In the genomic region with DNA sequence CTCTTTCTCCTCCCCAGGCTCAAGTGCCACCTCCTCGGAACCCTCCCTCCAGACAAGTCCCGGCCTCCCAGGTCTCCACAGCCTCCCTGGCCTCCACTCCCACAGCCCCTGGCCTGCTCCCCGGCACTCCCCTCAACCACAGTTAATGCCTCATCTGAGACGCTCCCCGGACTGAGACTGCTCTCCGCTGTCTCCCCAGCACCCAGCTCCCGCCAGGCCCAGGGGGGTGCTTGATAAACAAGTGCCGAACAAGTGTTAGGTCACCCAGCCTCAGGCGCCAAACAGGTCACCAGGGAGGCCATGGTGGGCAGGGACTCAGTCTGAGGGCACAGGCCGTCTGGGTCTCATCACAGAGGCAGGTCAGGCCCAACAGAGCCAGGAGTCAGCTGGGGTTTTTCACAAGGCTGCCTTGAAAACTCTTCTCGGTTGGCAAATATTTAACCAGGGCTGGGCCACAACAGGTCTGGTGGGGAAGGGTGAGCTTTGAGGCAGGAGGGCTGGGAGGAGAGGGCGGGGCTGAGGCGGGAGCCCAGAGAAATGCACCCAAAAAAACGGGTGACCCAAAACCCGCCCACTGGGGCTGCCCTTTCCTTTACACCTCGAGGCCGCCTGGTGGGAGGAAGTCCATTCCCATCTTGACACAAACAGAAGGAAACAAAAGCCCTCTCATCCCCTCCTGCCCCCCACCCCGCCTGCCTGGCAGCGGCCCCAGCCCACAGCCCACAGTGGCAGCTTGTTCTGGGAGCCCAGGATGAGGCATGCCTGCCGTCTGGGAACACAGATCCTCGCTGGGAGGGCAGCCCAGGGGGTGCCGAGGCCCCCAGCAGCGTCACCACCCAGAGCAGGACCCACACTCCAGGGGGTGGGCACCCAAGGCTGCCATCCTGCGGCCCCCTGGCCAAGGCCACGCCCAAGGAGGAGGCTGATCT, we compare ENCODE assay signal across 9 cellular contexts.
A peak's percentile ranks its signal among the peaks of the same experiment; 100 is the strongest.
DNase-seq lines count a peak whose midpoint lies in the region; ATAC-seq and TF ChIP-seq lines count a peak whose summit lies in the region.
"Had no signal": no experiment of that assay in that cellular context is flagged by ENCODE, and none has a peak within 500 bp of the region (broad histone marks: within the 10 kb centered on the region; RNA-seq: fewer than 3 reads in every experiment).

No MANE protein-coding gene starts in this region.

- H3K36me3 ChIP-seq in hepatocyte (replicated peaks; ENCODE audit: insufficient read depth, low read depth) (no peaks in the 10 kb centered on the region), stomach smooth muscle (ENCODE audit: control insufficient read depth in 2 of 2, insufficient read depth in 2 of 2, low read length in 2 of 2) (peaks cover 0 to 6% of the 10 kb centered on the region in 2 donors)

- no peak for TF ChIP-seq CTCF in hepatocyte (IDR thresholded peaks at IDR 0.05; ENCODE audit: poor library complexity)

- no peaks in the 10 kb centered on the region for H3K27me3 Mint-ChIP-seq in activated T-helper 17 cell treated with anti-CD3 and anti-CD28 coated beads, Interleukin-2, amount 50 U/mL, for 72 hours
- H3K27me3 Mint-ChIP-seq: stimulated activated naive CD8-positive, alpha-beta T cell treated with anti-CD3 and anti-CD28 coated beads, Interleukin-15, Interleukin-2, amounts not matched to agents 100 ng/mL and 50 ng/mL, for 24 hours had no signal

- H3K4me3 ChIP-seq in hepatocyte (no peak overlapping the region), stomach smooth muscle (ENCODE audit: low read length in 2 of 2) (peak overlapping the region in 1 of 2 donors; percentile 22)

- no peak overlapping the region for H3K4me3 Mint-ChIP-seq in activated T-helper 17 cell treated with anti-CD3 and anti-CD28 coated beads, Interleukin-2, amount 50 U/mL, for 72 hours
- H3K4me3 Mint-ChIP-seq: stimulated activated naive CD8-positive, alpha-beta T cell treated with anti-CD3 and anti-CD28 coated beads, Interleukin-15, Interleukin-2, amounts not matched to agents 100 ng/mL and 50 ng/mL, for 24 hours had no signal

- H3K9me3 ChIP-seq in hepatocyte (ENCODE audit: low read depth) = no peaks in the 10 kb centered on the region
- H3K9me3 ChIP-seq in stomach smooth muscle (ENCODE audit: control insufficient read depth in 2 of 2, low read length in 2 of 2) = no peaks in the 10 kb centered on the region

- H3K27ac ChIP-seq in hepatocyte (peak overlapping the region; percentile 89), stomach smooth muscle (ENCODE audit: low read length) (peak overlapping the region; percentile 85)

- H2AFZ ChIP-seq in hepatocyte = no peak overlapping the region

- peak overlapping the region; percentile 69 for H3K4me2 ChIP-seq in hepatocyte

- peak overlapping the region; percentile 46 for H3K27ac Mint-ChIP-seq in activated T-helper 17 cell treated with anti-CD3 and anti-CD28 coated beads, Interleukin-2, amount 50 U/mL, for 72 hours

- peaks cover 66% of the 10 kb centered on the region for H4K20me1 ChIP-seq in hepatocyte (ENCODE audit: insufficient read depth, poor library complexity, severe bottlenecking)

- 45% methylated on average over 20 of the region's 25 CpGs for WGBS in hepatocyte (ENCODE audit: low lambda C conversion rate, missing lambda C conversion rate)

- H3K36me3 Mint-ChIP-seq in activated T-helper 17 cell treated with anti-CD3 and anti-CD28 coated beads, Interleukin-2, amount 50 U/mL, for 72 hours (ENCODE audit: low read depth) = no peaks in the 10 kb centered on the region

- H3K9me2 ChIP-seq in hepatocyte (replicated peaks; ENCODE audit: insufficient read depth) = no peaks in the 10 kb centered on the region

- no peaks in the 10 kb centered on the region for H3K9me3 Mint-ChIP-seq in activated T-helper 17 cell treated with anti-CD3 and anti-CD28 coated beads, Interleukin-2, amount 50 U/mL, for 72 hours
- H3K9me3 Mint-ChIP-seq: stimulated activated naive CD8-positive, alpha-beta T cell treated with anti-CD3 and anti-CD28 coated beads, Interleukin-15, Interleukin-2, amounts not matched to agents 100 ng/mL and 50 ng/mL, for 24 hours had no signal

- ATAC-seq in HG02678 (IDR thresholded peaks at IDR 0.05; ENCODE audit: unreplicated experiment) (peak; percentile 47), HG03159 (IDR thresholded peaks at IDR 0.05; ENCODE audit: unreplicated experiment) (no peak)
- ATAC-seq in activated T-helper 17 cell treated with anti-CD3 and anti-CD28 coated beads, Interleukin-2, amount 50 U/mL, for 72 hours (replicated peaks) = no peak

- H3K4me1 Mint-ChIP-seq in activated T-helper 17 cell treated with anti-CD3 and anti-CD28 coated beads, Interleukin-2, amount 50 U/mL, for 72 hours = peaks cover 18% of the 10 kb centered on the region

- peak; percentile 80 for DNase-seq in Ammon's horn (ENCODE audit: low spot score)
- peak; percentile 82 for DNase-seq in hepatocyte (ENCODE audit: low spot score)
- DNase-seq in NCI-H524 (lab: John Stamatoyannopoulos, UW) = no peak
- no peak for DNase-seq in cerebellar nuclear complex (lab: John Stamatoyannopoulos, UW)

- H3K27me3 ChIP-seq in hepatocyte = no peaks in the 10 kb centered on the region
- no peaks in the 10 kb centered on the region for H3K27me3 ChIP-seq in stomach smooth muscle (ENCODE audit: control insufficient read depth in 1 of 2, insufficient read depth in 2 of 2, low read length in 2 of 2)

- H3K9ac ChIP-seq in stomach smooth muscle (ENCODE audit: low read length in 2 of 2) = peak overlapping the region; percentile 27 to 64

- H3K79me2 ChIP-seq in hepatocyte = peaks cover 91% of the 10 kb centered on the region

- H3K4me1 ChIP-seq in hepatocyte (ENCODE audit: insufficient read depth) (peaks cover 23% of the 10 kb centered on the region), stomach smooth muscle (ENCODE audit: control insufficient read depth, insufficient read depth, low read length) (peaks cover 68% of the 10 kb centered on the region)

Comparison
In these comparisons a context has a peak if more than half of its experiments do, and no peak if none do; other contexts are left out.
1. DNase-seq: peak in Ammon's horn (single experiment) and hepatocyte (single experiment); none in NCI-H524 (0 of 2) and cerebellar nuclear complex (0 of 2).